30 cellular contexts compared by ENCODE assay signal in the genomic region with DNA sequence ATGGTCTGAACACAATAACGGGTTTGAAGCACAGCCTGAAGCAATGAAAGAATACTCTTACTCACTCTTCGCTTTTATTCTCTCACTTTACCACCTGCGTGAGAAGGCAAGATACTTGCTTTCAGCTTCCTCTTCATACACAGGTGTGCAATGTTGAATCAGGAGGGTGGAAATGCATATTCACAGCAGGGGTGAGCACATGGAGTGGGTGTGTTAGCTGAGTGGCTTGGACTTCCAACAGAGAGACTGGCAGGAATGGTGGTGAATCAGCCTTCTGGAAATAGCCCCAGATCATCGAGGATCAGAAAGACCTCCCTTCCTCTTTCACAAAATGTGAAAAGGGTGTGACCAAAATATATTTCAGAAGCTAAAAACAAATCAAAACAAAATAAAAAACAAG.
A peak's percentile ranks its signal among the peaks of the same experiment; 100 is the strongest.
DNase-seq lines count a peak whose midpoint lies in the region; FAIRE-seq and TF ChIP-seq lines count a peak whose summit lies in the region.
"Had no signal": no experiment of that assay in that cellular context is flagged by ENCODE, and none has a peak within 500 bp of the region (broad histone marks: within the 10 kb centered on the region; RNA-seq: fewer than 3 reads in every experiment).

No MANE protein-coding gene starts in this region.

- no peak for FAIRE-seq in GM12891 (lab: Jason Lieb, UNC)

- TF ChIP-seq POLR2A in GM12891 (IDR thresholded peaks at IDR 0.05; ENCODE audit: low read depth, low read length) (no peak), esophagus muscularis mucosa (IDR thresholded peaks at IDR 0.05; ENCODE audit: low read depth) (no peak)

- no peaks in the 10 kb centered on the region for H3K27me3 ChIP-seq in esophagus muscularis mucosa
- H3K27me3 ChIP-seq: gastroesophageal sphincter, neural progenitor cell, tibial artery had no signal

- no peaks in the 10 kb centered on the region for H3K79me2 ChIP-seq in OCI-LY7 (ENCODE audit: insufficient read depth, low read depth, low read length)
- H3K79me2 ChIP-seq: parathyroid adenoma had no signal

- CTCF ChIA-PET in OCI-LY7 (lab: Charles Lee; ENCODE audit: unreplicated experiment), result no interaction called here

- no peak overlapping the region for H3K4me3 ChIP-seq in epithelial cell of esophagus (ENCODE audit: low read length)
- H3K4me3 ChIP-seq in esophagus muscularis mucosa, result no peak overlapping the region
- H3K4me3 ChIP-seq in OCI-LY7 (ENCODE audit: low read depth, low read length, poor library complexity, severe bottlenecking), result no peak overlapping the region
- H3K4me3 ChIP-seq: gastroesophageal sphincter, left ventricle myocardium inferior, neural progenitor cell, smooth muscle cell, tibial artery had no signal

- no peaks in the 10 kb centered on the region for H3K4me1 ChIP-seq in esophagus muscularis mucosa
- H3K4me1 ChIP-seq in OCI-LY7 (ENCODE audit: insufficient read depth, low read length, poor library complexity, severe bottlenecking), result no peaks in the 10 kb centered on the region
- H3K4me1 ChIP-seq: gastroesophageal sphincter, left ventricle myocardium inferior, neural progenitor cell, parathyroid adenoma, tibial artery had no signal

- H3K27ac ChIP-seq in esophagus muscularis mucosa (replicated peaks in 1 of 4), result no peak overlapping the region
- H3K27ac ChIP-seq in OCI-LY7 (ENCODE audit: low read depth, low read length, poor library complexity, severe bottlenecking), result no peak overlapping the region
- H3K27ac ChIP-seq: gastroesophageal sphincter, left ventricle myocardium inferior, neural progenitor cell, parathyroid adenoma, RWPE1, tibial artery had no signal

- POLR2A ChIA-PET in OCI-LY7 (lab: Charles Lee), result interaction anchor here (0.5 to 0.9 kb wide), 5 partner anchors 8 to 604 kb away, joined by 3 to 5 read pairs (median 4); no protein-coding TSS in a partner anchor

- H3K36me3 ChIP-seq in esophagus muscularis mucosa (no peaks in the 10 kb centered on the region), OCI-LY7 (ENCODE audit: insufficient read depth, low read length) (no peaks in the 10 kb centered on the region)
- H3K36me3 ChIP-seq: gastroesophageal sphincter, left ventricle myocardium inferior, neural progenitor cell, tibial artery had no signal

- H3K9me2 ChIP-seq in OCI-LY7 (ENCODE audit: insufficient read depth, low read length), result no peaks in the 10 kb centered on the region

- no peak overlapping the region for H2AFZ ChIP-seq in OCI-LY7 (ENCODE audit: low read length)
- H2AFZ ChIP-seq: neural progenitor cell, parathyroid adenoma had no signal

- H3K4me2 ChIP-seq in OCI-LY7 (ENCODE audit: low read length), result no peak overlapping the region
- H3K4me2 ChIP-seq: neural progenitor cell, smooth muscle cell had no signal

- DNase-seq in NCI-H1417 (lab: John Stamatoyannopoulos, UW) (peak; percentile 11 to 81 (median 31)), NCI-H1417 treated with DMSO at 0.1 percent for 48 hours (lab: John Stamatoyannopoulos, UW) (no peak), LoVo (ENCODE audit: low spot score) (peak; percentile 1), NCI-H345 treated with DMSO at 0.1 percent for 48 hours (lab: John Stamatoyannopoulos, UW; ENCODE audit: unreplicated experiment) (peak; percentile 66), epithelial cell of esophagus (ENCODE audit: low read depth) (peak; percentile 11), GM12891 (ENCODE audit: insufficient read length, low spot score) (no peak), esophagus muscularis mucosa (ENCODE audit: extremely low spot score) (no peak), OCI-LY7 (ENCODE audit: low spot score) (no peak)
- DNase-seq: 8988T; activated CD4-positive, CD25-positive, alpha-beta regulatory T cell treated with anti-CD3 and anti-CD28 coated beads, Interleukin-2, amount 50 U/mL, for 72 hours; activated CD8-positive, alpha-beta T cell treated with anti-CD3 and anti-CD28 coated beads, Interleukin-2, amount 10 ng/mL, durations not matched to agents 7 days and 5 days; AML-193; anterior cingulate cortex; CD4-positive, alpha-beta T cell; dermis blood vessel endothelial cell; hypothalamus; immature natural killer cell; left ventricle myocardium inferior; mesendoderm; MV-4-11; NCI-H2029; NCI-H524; stimulated activated CD4-positive, alpha-beta T cell treated with anti-CD3 and anti-CD28 coated beads, Interleukin-1b, Interleukin-23, amount 100 ng/mL, for 48 hours; stimulated activated CD8-positive, alpha-beta memory T cell treated with anti-CD3 and anti-CD28 coated beads, Interleukin-4, amount 100 ng/mL, for 48 hours; tibial artery had no signal

- H3K9me3 ChIP-seq in esophagus muscularis mucosa (no peaks in the 10 kb centered on the region), OCI-LY7 (ENCODE audit: low read length) (no peaks in the 10 kb centered on the region)
- H3K9me3 ChIP-seq: gastroesophageal sphincter, tibial artery had no signal

- no TSS peak for BruUV-seq in OCI-LY7 (replicated peaks; lab: Mats Ljungman, UMichigan)

- WGBS in esophagus muscularis mucosa, result 88% methylated on average over 4 of the region's 4 CpGs

- no peaks in the 10 kb centered on the region for H4K20me1 ChIP-seq in OCI-LY7 (ENCODE audit: insufficient read depth, low read length)

- TF ChIP-seq EP300 in esophagus muscularis mucosa (IDR thresholded peaks at IDR 0.05), result no peak

- no peak for TF ChIP-seq CTCF in epithelial cell of esophagus (IDR thresholded peaks at IDR 0.05; ENCODE audit: insufficient read depth, low read depth, low read length, missing control alignments)
- no peak for TF ChIP-seq CTCF in esophagus muscularis mucosa (IDR thresholded peaks at IDR 0.05)
- TF ChIP-seq CTCF in OCI-LY7 (conservative IDR thresholded peaks at IDR 0.05; ENCODE audit: low read length), result no peak

- intact Hi-C loops in esophagus muscularis mucosa (cut with DNase I) (no loop called here), OCI-LY7 (cut with micrococcal nuclease; ENCODE audit: unreplicated experiment) (no loop called here)

TF ChIP-seq in GM12891, 5 proteins besides CTCF, POLR2A, EP300 and RAD21:
- TF ChIP-seq POLR2AphosphoS5 (IDR thresholded peaks at IDR 0.05; ENCODE audit: low read depth, low read length) (no peak), SPI1 (IDR thresholded peaks at IDR 0.05; ENCODE audit: low read depth, low read length) (no peak), POU2F2 (IDR thresholded peaks at IDR 0.05; ENCODE audit: low read depth, low read length) (no peak), PAX5 (IDR thresholded peaks at IDR 0.05; ENCODE audit: insufficient read depth, low read length, severe bottlenecking) (no peak), TAF1 (IDR thresholded peaks at IDR 0.05; ENCODE audit: low read depth, low read length) (no peak)
TF ChIP-seq in GM12891: peak in this region for 0.

Comparison
In these comparisons a context has a peak if more than half of its experiments do, and no peak if none do; other contexts are left out.
1. DNase-seq: peak in NCI-H1417 (3 of 3), LoVo (single experiment), NCI-H345 treated with DMSO at 0.1 percent for 48 hours (single experiment) and epithelial cell of esophagus (single experiment); none in NCI-H1417 treated with DMSO at 0.1 percent for 48 hours (single experiment), GM12891 (single experiment), esophagus muscularis mucosa (single experiment) and OCI-LY7 (single experiment).